14 cellular contexts compared by ENCODE assay signal in genomic region chr14:70871863-70872677, GRCh38. TPM values are rescaled to one million over a fixed set of nuclear protein-coding genes. Genes with fewer than 3 reads are reported as not detected.
DNase-seq lines count a peak whose midpoint lies in the region; ATAC-seq and TF ChIP-seq lines count a peak whose summit lies in the region.
"Had no signal": no experiment of that assay in that cellular context is flagged by ENCODE, and none has a peak within 500 bp of the region (broad histone marks: within the 10 kb centered on the region; RNA-seq: fewer than 3 reads in every experiment).

No MANE protein-coding gene starts in this region.

- H3K9me3 ChIP-seq in CD4-positive, alpha-beta memory T cell (ENCODE audit: control insufficient read depth in 1 of 2, low read length in 2 of 2), result no peaks in the 10 kb centered on the region
- H3K9me3 ChIP-seq in thyroid gland, result no peaks in the 10 kb centered on the region
- H3K9me3 ChIP-seq: psoas muscle had no signal

- H3K27ac ChIP-seq in CD4-positive, alpha-beta memory T cell (ENCODE audit: low read depth, low read length), result peak overlapping the region; percentile 65
- H3K27ac ChIP-seq in thyroid gland, result no peak overlapping the region
- H3K27ac ChIP-seq: C4-2B, dorsolateral prefrontal cortex, psoas muscle had no signal

- H3K4me3 ChIP-seq in CD4-positive, alpha-beta memory T cell (ENCODE audit: low read length in 2 of 2), result peak overlapping the region in 1 of 2 donors; percentile 56
- H3K4me3 ChIP-seq in thyroid gland (replicated peaks in 1 of 3), result no peak overlapping the region
- H3K4me3 ChIP-seq: dorsolateral prefrontal cortex, psoas muscle had no signal

- ATAC-seq in GM19395 (IDR thresholded peaks at IDR 0.05; ENCODE audit: unreplicated experiment) (peak; percentile 62), activated B cell treated with CpG ODN at 0.5 μM for 24 hours (ENCODE audit: low read depth) (no peak), GM21576 (IDR thresholded peaks at IDR 0.05; ENCODE audit: unreplicated experiment) (no peak)
- ATAC-seq: psoas muscle had no signal

- peak overlapping the region; percentile 94 to 98 (median 97) for H3K27ac Mint-ChIP-seq in CD4-positive, alpha-beta memory T cell
- no peak overlapping the region for H3K27ac Mint-ChIP-seq in activated B cell treated with CpG ODN at 0.5 μM for 24 hours

- peaks cover 10 to 26% (median 21%) of the 10 kb centered on the region in 4 donors for H3K4me1 Mint-ChIP-seq in CD4-positive, alpha-beta memory T cell
- H3K4me1 Mint-ChIP-seq in activated B cell treated with CpG ODN at 0.5 μM for 24 hours, result peaks cover 6% of the 10 kb centered on the region

- TF ChIP-seq POLR2A in thyroid gland (IDR thresholded peaks at IDR 0.05), result no peak

- peaks cover 5 to 12% of the 10 kb centered on the region in 2 donors for H3K36me3 Mint-ChIP-seq in CD4-positive, alpha-beta memory T cell
- H3K36me3 Mint-ChIP-seq in activated B cell treated with CpG ODN at 0.5 μM for 24 hours (ENCODE audit: low read depth), result no peaks in the 10 kb centered on the region

- peak overlapping the region; percentile 83 to 93 (median 89) for H3K4me3 Mint-ChIP-seq in CD4-positive, alpha-beta memory T cell
- H3K4me3 Mint-ChIP-seq in activated B cell treated with CpG ODN at 0.5 μM for 24 hours, result peak overlapping the region; percentile 66

- WGBS in thyroid gland, 2 donors, result 83 to 86% methylated on average over 10 of the region's 10 CpGs

- intact Hi-C loops in CD4-positive, alpha-beta memory T cell (cut with micrococcal nuclease), result loop anchor here (1.0 to 5.0 kb wide), 2 partner anchors 36 to 50 kb away; no protein-coding TSS in a partner anchor
- intact Hi-C loops in activated B cell treated with CpG ODN at 0.5 μM for 24 hours (cut with micrococcal nuclease) (no loop called here), thyroid gland (cut with DNase I) (no loop called here)

- no peaks in the 10 kb centered on the region for H3K36me3 ChIP-seq in CD4-positive, alpha-beta memory T cell (ENCODE audit: insufficient read depth, low read length)
- no peaks in the 10 kb centered on the region for H3K36me3 ChIP-seq in thyroid gland

- peak; percentile 49 to 58 (median 54) for DNase-seq in CD4-positive, alpha-beta memory T cell
- DNase-seq in activated B cell treated with CpG ODN at 0.5 μM for 24 hours, result no peak
- DNase-seq in hepatic stellate cell (ENCODE audit: low spot score), result peak; percentile 25
- no peak for DNase-seq in globus pallidus (ENCODE audit: low spot score)
- DNase-seq in thyroid gland, result no peak
- DNase-seq in stimulated activated CD4-positive, alpha-beta T cell treated with anti-CD3 and anti-CD28 coated beads, Interleukin-2, amount 100 ng/mL, for 48 hours, result no peak
- DNase-seq: dorsolateral prefrontal cortex; NCI-H2107; psoas muscle; stimulated activated CD4-positive, alpha-beta T cell treated with anti-CD3 and anti-CD28 coated beads, Interleukin-4, amount 100 ng/mL, for 24 hours; T-helper 9 cell had no signal

- CTCF ChIA-PET in CD4-positive, alpha-beta memory T cell (lab: Charles Lee; ENCODE audit: partially characterized antibody), result interaction anchor here (0.9 to 5.0 kb wide), 14 partner anchors 13 to 97 kb away, joined by 3 to 85 read pairs (median 6); partner anchors contain the start of gene PCNX1
- CTCF ChIA-PET in activated B cell treated with CpG ODN at 0.5 μM for 24 hours (lab: Charles Lee), result interaction anchor here (0.6 to 1.5 kb wide), 4 partner anchors 35 to 445 kb away, joined by 3 to 6 read pairs (median 4); partner anchors contain the start of gene PCNX1

- peaks cover 0 to 14% (median 5%) of the 10 kb centered on the region in 8 donors for H3K9me3 Mint-ChIP-seq in CD4-positive, alpha-beta memory T cell
- H3K9me3 Mint-ChIP-seq in activated B cell treated with CpG ODN at 0.5 μM for 24 hours, result peaks cover 5% of the 10 kb centered on the region

- TF ChIP-seq CTCF in activated B cell treated with CpG ODN at 0.5 μM for 24 hours (IDR thresholded peaks at IDR 0.05) (no peak), thyroid gland (IDR thresholded peaks at IDR 0.05) (no peak)

- H3K27me3 Mint-ChIP-seq in CD4-positive, alpha-beta memory T cell, result no peaks in the 10 kb centered on the region
- no peaks in the 10 kb centered on the region for H3K27me3 Mint-ChIP-seq in activated B cell treated with CpG ODN at 0.5 μM for 24 hours

- peaks cover 23% of the 10 kb centered on the region for H3K4me1 ChIP-seq in CD4-positive, alpha-beta memory T cell (ENCODE audit: insufficient read depth, low read length)
- no peaks in the 10 kb centered on the region for H3K4me1 ChIP-seq in thyroid gland
- H3K4me1 ChIP-seq: psoas muscle had no signal

- H3K27me3 ChIP-seq in CD4-positive, alpha-beta memory T cell (ENCODE audit: insufficient read depth, low read length), result no peaks in the 10 kb centered on the region
- H3K27me3 ChIP-seq in thyroid gland, result no peaks in the 10 kb centered on the region

- POLR2A ChIA-PET in CD4-positive, alpha-beta memory T cell (lab: Charles Lee; ENCODE audit: partially characterized antibody), result interaction anchor here (0.8 to 4.7 kb wide), 15 partner anchors 13 to 217 kb away, joined by 3 to 62 read pairs (median 5); partner anchors contain the start of genes MAP3K9 and PCNX1
- POLR2A ChIA-PET in activated B cell treated with CpG ODN at 0.5 μM for 24 hours (lab: Charles Lee), result no interaction called here

RNA-seq across cellular contexts. Expression of gene PCNX1, which starts 35.2 kb away (rescaled TPM):
- 100 to 1,000 TPM; 115 to 128 TPM for total RNA-seq in CD4-positive, alpha-beta memory T cell
- 10 to 100 TPM; 10.7 to 21.8 TPM for polyA plus RNA-seq in CD4-positive, alpha-beta memory T cell
- total RNA-seq in activated B cell treated with CpG ODN at 0.5 μM for 24 hours (53.6 and 64.7 TPM in 2 replicates), thyroid gland (10 to 100 TPM; 43.8 to 78.5 (median 69.7) TPM)

Comparison
In these comparisons a context has a peak if more than half of its experiments do, and no peak if none do; other contexts are left out.
1. DNase-seq: peak in CD4-positive, alpha-beta memory T cell (5 of 5) and hepatic stellate cell (single experiment); none in activated B cell treated with CpG ODN at 0.5 μM for 24 hours (single experiment), globus pallidus (single experiment), thyroid gland (0 of 2) and stimulated activated CD4-positive, alpha-beta T cell treated with anti-CD3 and anti-CD28 coated beads, Interleukin-2, amount 100 ng/mL, for 48 hours (0 of 2).